8 cellular contexts compared by ENCODE assay signal in genomic region chr1:25544243-25544764, GRCh38. TPM values are rescaled to one million over a fixed set of nuclear protein-coding genes. Genes with fewer than 3 reads are reported as not detected.
DNase-seq lines count a peak whose midpoint lies in the region; ATAC-seq and TF ChIP-seq lines count a peak whose summit lies in the region.

No MANE protein-coding gene starts in this region.

- no peaks in the 10 kb centered on the region for H3K36me3 ChIP-seq in SJCRH30
- H3K36me3 ChIP-seq in esophagus squamous epithelium, result no peaks in the 10 kb centered on the region

- H3K4me3 ChIP-seq in SJCRH30, result peak overlapping the region; percentile 81
- H3K4me3 ChIP-seq in esophagus squamous epithelium, result peak overlapping the region; percentile 74 to 90 (median 89)

- H3K4me1 ChIP-seq in SJCRH30 (peaks cover 19% of the 10 kb centered on the region), esophagus squamous epithelium (peaks cover 11 to 61% (median 32%) of the 10 kb centered on the region in 3 donors)

- DNase-seq in SJCRH30 (no peak), esophagus squamous epithelium (lab: John Stamatoyannopoulos, UW) (no peak), retina (peak; percentile 18), NCI-H524 (lab: John Stamatoyannopoulos, UW) (no peak)

- no peak overlapping the region for H3K27ac ChIP-seq in SJCRH30
- H3K27ac ChIP-seq in esophagus squamous epithelium, result peak overlapping the region; percentile 89 to 94 (median 90)

- TF ChIP-seq CTCF in esophagus squamous epithelium (IDR thresholded peaks at IDR 0.05), result no peak

- ATAC-seq in GM18505 (IDR thresholded peaks at IDR 0.05; ENCODE audit: unreplicated experiment) (peak; percentile 5), HG03039 (IDR thresholded peaks at IDR 0.05; ENCODE audit: unreplicated experiment) (no peak), GM21723 (IDR thresholded peaks at IDR 0.05; ENCODE audit: unreplicated experiment) (no peak), GM18873 (IDR thresholded peaks at IDR 0.05; ENCODE audit: low FRiP score, unreplicated experiment) (no peak)

- intact Hi-C loops in esophagus squamous epithelium (cut with DNase I), result no loop called here

- TF ChIP-seq POLR2A in GM18505 (IDR thresholded peaks at IDR 0.05; ENCODE audit: borderline replicate concordance, extremely low read depth, insufficient read depth, insufficient read length), result no peak
- peak in 1 of 4 donors; percentile 11 for TF ChIP-seq POLR2A in esophagus squamous epithelium (IDR thresholded peaks at IDR 0.05)

- 4 to 5% methylated on average over 11 to 12 of the region's 25 CpGs for WGBS in esophagus squamous epithelium, 2 donors

- H3K9me3 ChIP-seq in SJCRH30 (replicated peaks) (no peaks in the 10 kb centered on the region), esophagus squamous epithelium (no peaks in the 10 kb centered on the region)

- H3K27me3 ChIP-seq in SJCRH30 (peaks cover 21% of the 10 kb centered on the region), esophagus squamous epithelium (no peaks in the 10 kb centered on the region)

RNA-seq across cellular contexts. Expression of gene LDLRAP1, which starts 0.9 kb away (rescaled TPM):
- 22.8 and 23.9 TPM in 2 replicates for total RNA-seq in SJCRH30 (2014; rRNA removed; shearing (Covaris generic))
- total RNA-seq in esophagus squamous epithelium, result 10 to 100 TPM; 17.0 to 21.4 (median 19.5) TPM
